Comparison of ENCODE assay signal across 9 cellular contexts in genomic region chr9:88852794-88853193, GRCh38.
DNase-seq lines count a peak whose midpoint lies in the region; ATAC-seq and TF ChIP-seq lines count a peak whose summit lies in the region.
"Had no signal": no experiment of that assay in that cellular context is flagged by ENCODE, and none has a peak within 500 bp of the region (broad histone marks: within the 10 kb centered on the region; RNA-seq: fewer than 3 reads in every experiment).

No MANE protein-coding gene starts in this region.

- H3K4me3 ChIP-seq in BJ (ENCODE audit: low read depth, low read length) (no peak overlapping the region), MG63 (no peak overlapping the region)

- no peak for ATAC-seq in GM19397 (IDR thresholded peaks at IDR 0.05; ENCODE audit: unreplicated experiment)

- H3K27me3 ChIP-seq in BJ (ENCODE audit: control insufficient read depth, insufficient read depth, low read length) (no peaks in the 10 kb centered on the region), MG63 (no peaks in the 10 kb centered on the region)

- no peaks in the 10 kb centered on the region for H3K36me3 ChIP-seq in BJ (ENCODE audit: control insufficient read depth, insufficient read depth, low read length)
- no peaks in the 10 kb centered on the region for H3K36me3 ChIP-seq in MG63

- CTCF ChIA-PET in BJ (lab: Yijun Ruan, JAX): interaction anchor here (0.7 kb wide), 1 partner anchor 429 kb away, joined by 3 read pairs; no protein-coding TSS in a partner anchor

- H3K9me3 ChIP-seq in MG63: peaks cover 6% of the 10 kb centered on the region

- no peak for TF ChIP-seq CTCF in BJ (IDR thresholded peaks at IDR 0.05; ENCODE audit: insufficient read depth, low read depth, low read length)

- POLR2A ChIA-PET in BJ (lab: Charles Lee): no interaction called here

- in situ Hi-C loops in KBM-7 (cut with MboI; ENCODE audit: low pct_unique_long_range_greater_than_20kb, low sequenced_read_pairs): no loop called here

- peak; percentile 86 for DNase-seq in BJ (ENCODE audit: low read depth)
- peak; percentile 42 for DNase-seq in MG63
- peak; percentile 92 for DNase-seq in dermis blood vessel endothelial cell
- DNase-seq in lung microvascular endothelial cell (ENCODE audit: low read depth in 2 of 2): peak; percentile 3 to 89
- DNase-seq in DMS79 treated with DMSO at 0.1 percent for 48 hours (lab: John Stamatoyannopoulos, UW): no peak
- DNase-seq in KBM-7: no peak
- DNase-seq in NCI-H2107 treated with DMSO at 0.1 percent for 48 hours (lab: John Stamatoyannopoulos, UW; ENCODE audit: unreplicated experiment): no peak
- DNase-seq: T-helper 2 cell had no signal

Comparison
In these comparisons a context has a peak if more than half of its experiments do, and no peak if none do; other contexts are left out.
1. DNase-seq: peak in BJ (single experiment), MG63 (single experiment), dermis blood vessel endothelial cell (single experiment) and lung microvascular endothelial cell (2 of 2); none in DMS79 treated with DMSO at 0.1 percent for 48 hours (single experiment), KBM-7 (single experiment) and NCI-H2107 treated with DMSO at 0.1 percent for 48 hours (single experiment).